9 cellular contexts compared by ENCODE assay signal in the genomic region with DNA sequence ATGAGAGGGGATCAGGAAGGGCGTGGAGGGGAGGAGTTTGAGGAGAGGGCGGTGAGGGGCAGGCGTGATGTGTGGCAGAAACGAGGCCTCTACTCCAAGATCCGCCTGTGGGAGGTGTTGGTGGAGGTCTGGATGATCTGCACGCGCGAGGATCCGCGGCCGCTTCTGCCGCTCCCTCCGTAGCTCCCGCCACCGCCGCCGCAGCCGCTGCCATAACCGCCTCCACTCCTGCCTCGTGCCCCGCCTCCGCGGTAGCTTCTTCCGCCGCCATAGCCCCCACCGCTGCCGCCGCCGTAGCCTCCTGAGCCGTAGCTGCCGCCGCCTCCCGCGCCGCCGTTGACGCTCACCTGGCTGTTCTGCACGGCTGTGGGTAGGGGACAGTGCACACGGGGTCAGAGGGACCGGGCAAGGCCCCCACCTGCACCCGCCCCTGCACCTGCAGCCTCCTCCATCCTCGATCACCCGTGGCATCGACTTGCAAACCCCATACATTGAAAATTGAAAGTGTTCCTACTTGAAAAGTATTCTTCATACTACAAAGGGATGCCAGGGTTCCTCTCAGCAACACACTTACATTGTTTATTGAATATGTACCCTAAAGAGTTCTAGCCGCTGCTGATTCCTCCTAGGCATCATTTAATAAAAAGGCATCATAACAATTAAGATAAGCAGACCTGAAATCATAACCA. TPM values are rescaled to one million over a fixed set of nuclear protein-coding genes. Genes with fewer than 3 reads are reported as not detected.
DNase-seq lines count a peak whose midpoint lies in the region; ATAC-seq and FAIRE-seq lines count a peak whose summit lies in the region.
"Had no signal": no experiment of that assay in that cellular context is flagged by ENCODE, and none has a peak within 500 bp of the region (broad histone marks: within the 10 kb centered on the region; RNA-seq: fewer than 3 reads in every experiment).

No MANE protein-coding gene starts in this region.

- no peak for FAIRE-seq in urothelium cell line (lab: Jason Lieb, UNC)

- peaks cover 27% of the 10 kb centered on the region for H3K27me3 ChIP-seq in iPS-18a (ENCODE audit: control insufficient read depth, insufficient read depth, low read length)

- intact Hi-C loops in Right ventricle myocardium superior (cut with DNase I), result no loop called here
- intact Hi-C loops in cardiac septum (cut with DNase I), result no loop called here

- H3K36me3 ChIP-seq in iPS-18a (ENCODE audit: control insufficient read depth, low read depth, low read length), result no peaks in the 10 kb centered on the region

- DNase-seq in Right ventricle myocardium superior (no peak), cardiac septum (ENCODE audit: low spot score) (no peak), urothelium cell line (ENCODE audit: low spot score) (no peak)
- peak; percentile 19 to 41 for DNase-seq in activated T-helper 1 cell treated with anti-CD3 and anti-CD28 coated beads, Interleukin-2, amount 50 U/mL, for 16 hours (ENCODE audit: low read depth in 1 of 2, low spot score in 1 of 2)
- DNase-seq in stimulated activated CD4-positive, alpha-beta T cell treated with anti-CD3 and anti-CD28 coated beads, Interleukin-1b, Interleukin-23, amount 100 ng/mL, for 48 hours, result peak; percentile 33

- H3K4me3 ChIP-seq in iPS-18a (ENCODE audit: low read length), result peak overlapping the region; percentile 38
- H3K4me3 ChIP-seq: SK-N-MC had no signal

- ATAC-seq in Right ventricle myocardium superior (ENCODE audit: poor library complexity) (peak; percentile 41), GM18502 (IDR thresholded peaks at IDR 0.05; ENCODE audit: poor library complexity, unreplicated experiment) (no peak), HG03139 (IDR thresholded peaks at IDR 0.05; ENCODE audit: unreplicated experiment) (no peak)

- H3K9ac ChIP-seq in iPS-18a (ENCODE audit: low read length), result no peak overlapping the region

- H3K9me3 ChIP-seq in iPS-18a (ENCODE audit: control insufficient read depth, low read depth, low read length), result no peaks in the 10 kb centered on the region

- peaks cover 6% of the 10 kb centered on the region for H3K4me1 ChIP-seq in iPS-18a (ENCODE audit: control insufficient read depth, low read depth, low read length)

- no peak overlapping the region for H3K27ac ChIP-seq in iPS-18a (ENCODE audit: low read length)
- H3K27ac ChIP-seq: SK-N-MC had no signal

RNA-seq across cellular contexts. Expression of gene KRT1, which starts 11.0 kb away (rescaled TPM):
- not detected for total RNA-seq in Right ventricle myocardium superior
- not detected for total RNA-seq in cardiac septum

RNA-seq across cellular contexts. Expression of gene KRT77, which starts 12.1 kb away (rescaled TPM):
- total RNA-seq in Right ventricle myocardium superior, result not detected
- not detected for total RNA-seq in cardiac septum

RNA-seq across cellular contexts. Expression of gene KRT2, which starts 39.2 kb away (rescaled TPM):
- not detected for total RNA-seq in Right ventricle myocardium superior
- not detected for total RNA-seq in cardiac septum

Comparison
In these comparisons a context has a peak if more than half of its experiments do, and no peak if none do; other contexts are left out.
1. DNase-seq: peak in activated T-helper 1 cell treated with anti-CD3 and anti-CD28 coated beads, Interleukin-2, amount 50 U/mL, for 16 hours (2 of 2) and stimulated activated CD4-positive, alpha-beta T cell treated with anti-CD3 and anti-CD28 coated beads, Interleukin-1b, Interleukin-23, amount 100 ng/mL, for 48 hours (single experiment); none in Right ventricle myocardium superior (single experiment), cardiac septum (single experiment) and urothelium cell line (single experiment).